In the genomic region with DNA sequence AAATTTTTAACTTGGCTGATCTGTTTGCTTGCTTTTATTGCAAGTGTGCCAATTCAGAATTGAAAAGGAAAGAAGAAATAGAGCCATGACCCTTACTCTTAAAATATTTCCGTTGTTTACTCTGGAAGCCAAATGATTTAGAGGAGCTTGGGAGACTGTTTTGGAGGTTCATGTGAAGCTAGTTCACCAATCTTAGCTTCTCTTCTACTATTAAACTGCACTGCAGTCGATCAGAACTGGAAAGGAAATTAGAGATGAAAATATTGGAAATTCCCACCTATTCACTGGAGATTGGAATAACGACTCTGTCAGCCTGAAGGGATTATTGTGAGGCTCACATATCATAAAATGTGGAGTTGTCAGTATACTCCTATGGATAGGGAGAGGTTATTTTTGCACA, we compare ENCODE assay signal across 27 cellular contexts.
DNase-seq lines count a peak whose midpoint lies in the region; ATAC-seq and TF ChIP-seq lines count a peak whose summit lies in the region.
"Had no signal": no experiment of that assay in that cellular context is flagged by ENCODE, and none has a peak within 500 bp of the region (broad histone marks: within the 10 kb centered on the region; RNA-seq: fewer than 3 reads in every experiment).

No MANE protein-coding gene starts in this region.

- H3K27me3 Mint-ChIP-seq in nephron (ENCODE audit: low read depth), result no peaks in the 10 kb centered on the region
- H3K27me3 Mint-ChIP-seq: B cell, type B pancreatic cell had no signal

- no peak for ATAC-seq in heart left ventricle
- ATAC-seq in GM21723 (IDR thresholded peaks at IDR 0.05; ENCODE audit: unreplicated experiment), result no peak
- ATAC-seq: activated T-cell treated with anti-CD3 and anti-CD28 coated beads, Interleukin-2, amount 50 U/mL, for 72 hours; HepG2 had no signal

- H3K27me3 ChIP-seq in heart left ventricle (no peaks in the 10 kb centered on the region), right atrium auricular region (no peaks in the 10 kb centered on the region)
- H3K27me3 ChIP-seq: esophagus squamous epithelium, neutrophil had no signal

- WGBS in heart left ventricle, 4 donors, result 56 to 72% (median 67%) methylated on average over 3 of the region's 3 CpGs

- peaks cover 0 to 21% (median 9%) of the 10 kb centered on the region in 12 donors for H3K4me1 ChIP-seq in heart left ventricle
- peaks cover 0 to 14% of the 10 kb centered on the region in 2 donors for H3K4me1 ChIP-seq in right atrium auricular region

- peak overlapping the region in 2 of 3 experiments; percentile 22 to 68 for H3K27ac Mint-ChIP-seq in nephron
- H3K27ac Mint-ChIP-seq: activated T-cell treated with anti-CD3 and anti-CD28 coated beads, Interleukin-2, amount 50 U/mL, for 72 hours; B cell; type B pancreatic cell had no signal

- H3K4me1 Mint-ChIP-seq in nephron, result peaks cover 9% of the 10 kb centered on the region
- H3K4me1 Mint-ChIP-seq: B cell had no signal

- H3K27ac ChIP-seq in heart left ventricle, result peak overlapping the region in 7 of 12 donors; percentile 3 to 54 (median 18)
- H3K27ac ChIP-seq in right atrium auricular region, result peak overlapping the region in 1 of 2 donors; percentile 54
- H3K27ac ChIP-seq: esophagus squamous epithelium, neutrophil had no signal

- peaks cover 0 to 10% (median 0%) of the 10 kb centered on the region in 9 donors for H3K36me3 ChIP-seq in heart left ventricle
- H3K36me3 ChIP-seq in right atrium auricular region, result no peaks in the 10 kb centered on the region
- H3K36me3 ChIP-seq: esophagus squamous epithelium, neutrophil had no signal

- DNase-seq in heart left ventricle (no peak), right atrium auricular region (ENCODE audit: low spot score) (no peak), dermis microvascular lymphatic vessel endothelial cell (ENCODE audit: low read depth in 2 of 2) (peak; percentile 3 to 73), stromal cell of bone marrow (ENCODE audit: low read depth) (peak; percentile 21), cerebellum (ENCODE audit: low spot score) (no peak)
- no peak for DNase-seq in NK-92 treated with Interleukin-12 subunit alpha and Interleukin-12 subunit beta, amount 100 ng/mL, for 24 hours (lab: John Stamatoyannopoulos, UW)
- DNase-seq: activated naive CD4-positive, alpha-beta T cell treated with anti-CD3 and anti-CD28 coated beads, Interleukin-2, amount 50 U/mL, for 16 hours; activated T-cell treated with anti-CD3 and anti-CD28 coated beads, Interleukin-2, amount 50 U/mL, for 72 hours; anterior cingulate cortex; cerebellar nuclear complex; DND-41; effector memory CD4-positive, alpha-beta T cell; esophagus squamous epithelium; NCI-H1105 treated with DMSO at 0.1 percent for 48 hours; NCI-H2029 treated with DMSO at 0.1 percent for 48 hours; NCI-H82; OCI-M1; retina; SIG-M5; stimulated activated CD4-positive, alpha-beta T cell treated with anti-CD3 and anti-CD28 coated beads, Interleukin-15, amount 100 ng/mL, for 24 hours; T-helper 1 cell had no signal

- intact Hi-C loops in heart left ventricle (cut with DNase I), result no loop called here

- H3K9me3 ChIP-seq in heart left ventricle, result no peaks in the 10 kb centered on the region
- H3K9me3 ChIP-seq in right atrium auricular region, result no peaks in the 10 kb centered on the region
- H3K9me3 ChIP-seq: esophagus squamous epithelium, neutrophil had no signal

- H3K4me3 Mint-ChIP-seq in nephron, result no peak overlapping the region
- H3K4me3 Mint-ChIP-seq: activated T-cell treated with anti-CD3 and anti-CD28 coated beads, Interleukin-2, amount 50 U/mL, for 72 hours; B cell; type B pancreatic cell had no signal

- H3K4me3 ChIP-seq in heart left ventricle (no peak overlapping the region), right atrium auricular region (no peak overlapping the region)
- H3K4me3 ChIP-seq: esophagus squamous epithelium had no signal

- no peak for TF ChIP-seq CTCF in heart left ventricle (IDR thresholded peaks at IDR 0.05)
- TF ChIP-seq CTCF in right atrium auricular region (IDR thresholded peaks at IDR 0.05), result no peak
- no peak for TF ChIP-seq CTCF in nephron (IDR thresholded peaks at IDR 0.05; ENCODE audit: unreplicated experiment in 3 of 3)

- H3K9me3 Mint-ChIP-seq in nephron, result no peaks in the 10 kb centered on the region
- H3K9me3 Mint-ChIP-seq: type B pancreatic cell had no signal

- TF ChIP-seq POLR2A in heart left ventricle (IDR thresholded peaks at IDR 0.05), result no peak

- no peaks in the 10 kb centered on the region for H3K36me3 Mint-ChIP-seq in nephron (ENCODE audit: low read depth)
- H3K36me3 Mint-ChIP-seq: type B pancreatic cell had no signal

Comparison
In these comparisons a context has a peak if more than half of its experiments do, and no peak if none do; other contexts are left out.
1. DNase-seq: peak in dermis microvascular lymphatic vessel endothelial cell (2 of 2) and stromal cell of bone marrow (single experiment); none in heart left ventricle (0 of 5), right atrium auricular region (single experiment), cerebellum (single experiment) and NK-92 treated with Interleukin-12 subunit alpha and Interleukin-12 subunit beta, amount 100 ng/mL, for 24 hours (single experiment).